In the genomic region with DNA sequence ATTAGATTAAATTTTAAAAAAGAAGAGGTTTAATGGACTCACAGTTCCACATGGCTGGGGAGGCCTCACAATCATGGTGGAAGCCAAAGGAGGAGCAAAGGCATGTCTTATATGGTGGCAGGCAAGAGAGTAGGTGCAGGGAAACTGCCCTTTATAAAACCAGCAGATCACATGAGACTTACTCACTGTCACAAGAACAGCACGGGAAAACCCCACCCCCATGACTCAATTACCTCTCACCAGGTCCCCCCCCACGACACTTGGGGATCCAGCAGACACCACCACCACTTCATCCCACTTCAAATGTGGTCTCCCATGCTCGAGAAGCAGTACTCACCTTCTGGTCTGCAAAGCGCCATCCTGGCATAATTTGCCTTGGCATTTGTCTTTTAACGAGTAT, we compare ENCODE assay signal across 1 cellular context.
TF ChIP-seq lines count a peak whose summit lies in the region.

No MANE protein-coding gene starts in this region.

TF ChIP-seq in HepG2, 621 proteins besides CTCF, POLR2A, EP300 and RAD21 (continued from another document):
- TF ChIP-seq, protein P1, sequence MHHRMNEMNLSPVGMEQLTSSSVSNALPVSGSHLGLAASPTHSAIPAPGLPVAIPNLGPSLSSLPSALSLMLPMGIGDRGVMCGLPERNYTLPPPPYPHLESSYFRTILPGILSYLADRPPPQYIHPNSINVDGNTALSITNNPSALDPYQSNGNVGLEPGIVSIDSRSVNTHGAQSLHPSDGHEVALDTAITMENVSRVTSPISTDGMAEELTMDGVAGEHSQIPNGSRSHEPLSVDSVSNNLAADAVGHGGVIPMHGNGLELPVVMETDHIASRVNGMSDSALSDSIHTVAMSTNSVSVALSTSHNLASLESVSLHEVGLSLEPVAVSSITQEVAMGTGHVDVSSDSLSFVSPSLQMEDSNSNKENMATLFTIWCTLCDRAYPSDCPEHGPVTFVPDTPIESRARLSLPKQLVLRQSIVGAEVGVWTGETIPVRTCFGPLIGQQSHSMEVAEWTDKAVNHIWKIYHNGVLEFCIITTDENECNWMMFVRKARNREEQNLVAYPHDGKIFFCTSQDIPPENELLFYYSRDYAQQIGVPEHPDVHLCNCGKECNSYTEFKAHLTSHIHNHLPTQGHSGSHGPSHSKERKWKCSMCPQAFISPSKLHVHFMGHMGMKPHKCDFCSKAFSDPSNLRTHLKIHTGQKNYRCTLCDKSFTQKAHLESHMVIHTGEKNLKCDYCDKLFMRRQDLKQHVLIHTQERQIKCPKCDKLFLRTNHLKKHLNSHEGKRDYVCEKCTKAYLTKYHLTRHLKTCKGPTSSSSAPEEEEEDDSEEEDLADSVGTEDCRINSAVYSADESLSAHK (CRISPR knock-in tag; IDR thresholded peaks at IDR 0.05; ENCODE audit: borderline replicate concordance), result no peak
- TF ChIP-seq XBP1 (CRISPR knock-in tag; IDR thresholded peaks at IDR 0.05), result no peak
- TF ChIP-seq ZC3H4 (CRISPR knock-in tag; IDR thresholded peaks at IDR 0.05; ENCODE audit: borderline replicate concordance), result no peak
- TF ChIP-seq, protein P2, sequence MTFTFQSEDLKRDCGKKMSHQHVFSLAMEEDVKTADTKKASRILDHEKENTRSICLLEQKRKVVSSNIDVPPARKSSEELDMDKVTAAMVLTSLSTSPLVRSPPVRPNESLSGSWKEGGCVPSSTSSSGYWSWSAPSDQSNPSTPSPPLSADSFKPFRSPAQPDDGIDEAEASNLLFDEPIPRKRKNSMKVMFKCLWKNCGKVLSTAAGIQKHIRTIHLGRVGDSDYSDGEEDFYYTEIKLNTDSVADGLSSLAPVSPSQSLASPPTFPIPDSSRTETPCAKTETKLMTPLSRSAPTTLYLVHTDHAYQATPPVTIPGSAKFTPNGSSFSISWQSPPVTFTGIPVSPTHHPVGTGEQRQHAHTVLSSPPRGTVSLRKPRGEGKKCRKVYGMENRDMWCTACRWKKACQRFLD (CRISPR knock-in tag; IDR thresholded peaks at IDR 0.05; ENCODE audit: borderline replicate concordance), result no peak
- no peak for TF ChIP-seq JDP2 (CRISPR knock-in tag; IDR thresholded peaks at IDR 0.05; ENCODE audit: borderline replicate concordance)
- TF ChIP-seq, protein P3, sequence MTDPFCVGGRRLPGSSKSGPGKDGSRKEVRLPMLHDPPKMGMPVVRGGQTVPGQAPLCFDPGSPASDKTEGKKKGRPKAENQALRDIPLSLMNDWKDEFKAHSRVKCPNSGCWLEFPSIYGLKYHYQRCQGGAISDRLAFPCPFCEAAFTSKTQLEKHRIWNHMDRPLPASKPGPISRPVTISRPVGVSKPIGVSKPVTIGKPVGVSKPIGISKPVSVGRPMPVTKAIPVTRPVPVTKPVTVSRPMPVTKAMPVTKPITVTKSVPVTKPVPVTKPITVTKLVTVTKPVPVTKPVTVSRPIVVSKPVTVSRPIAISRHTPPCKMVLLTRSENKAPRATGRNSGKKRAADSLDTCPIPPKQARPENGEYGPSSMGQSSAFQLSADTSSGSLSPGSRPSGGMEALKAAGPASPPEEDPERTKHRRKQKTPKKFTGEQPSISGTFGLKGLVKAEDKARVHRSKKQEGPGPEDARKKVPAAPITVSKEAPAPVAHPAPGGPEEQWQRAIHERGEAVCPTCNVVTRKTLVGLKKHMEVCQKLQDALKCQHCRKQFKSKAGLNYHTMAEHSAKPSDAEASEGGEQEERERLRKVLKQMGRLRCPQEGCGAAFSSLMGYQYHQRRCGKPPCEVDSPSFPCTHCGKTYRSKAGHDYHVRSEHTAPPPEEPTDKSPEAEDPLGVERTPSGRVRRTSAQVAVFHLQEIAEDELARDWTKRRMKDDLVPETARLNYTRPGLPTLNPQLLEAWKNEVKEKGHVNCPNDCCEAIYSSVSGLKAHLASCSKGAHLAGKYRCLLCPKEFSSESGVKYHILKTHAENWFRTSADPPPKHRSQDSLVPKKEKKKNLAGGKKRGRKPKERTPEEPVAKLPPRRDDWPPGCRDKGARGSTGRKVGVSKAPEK (CRISPR knock-in tag; IDR thresholded peaks at IDR 0.05; ENCODE audit: borderline replicate concordance), result no peak
- TF ChIP-seq ZNF782 (CRISPR knock-in tag; IDR thresholded peaks at IDR 0.05; ENCODE audit: borderline replicate concordance), result no peak
- TF ChIP-seq FOXP1 (IDR thresholded peaks at IDR 0.05), result no peak
- no peak for TF ChIP-seq FOXP1 (CRISPR knock-in tag; IDR thresholded peaks at IDR 0.05)
- TF ChIP-seq SMYD3 (CRISPR knock-in tag; IDR thresholded peaks at IDR 0.05), result no peak
- TF ChIP-seq ZNF790 (CRISPR knock-in tag; IDR thresholded peaks at IDR 0.05; ENCODE audit: borderline replicate concordance), result no peak
- no peak for TF ChIP-seq ZNF7 (CRISPR knock-in tag; IDR thresholded peaks at IDR 0.05)
- TF ChIP-seq, protein P4, sequence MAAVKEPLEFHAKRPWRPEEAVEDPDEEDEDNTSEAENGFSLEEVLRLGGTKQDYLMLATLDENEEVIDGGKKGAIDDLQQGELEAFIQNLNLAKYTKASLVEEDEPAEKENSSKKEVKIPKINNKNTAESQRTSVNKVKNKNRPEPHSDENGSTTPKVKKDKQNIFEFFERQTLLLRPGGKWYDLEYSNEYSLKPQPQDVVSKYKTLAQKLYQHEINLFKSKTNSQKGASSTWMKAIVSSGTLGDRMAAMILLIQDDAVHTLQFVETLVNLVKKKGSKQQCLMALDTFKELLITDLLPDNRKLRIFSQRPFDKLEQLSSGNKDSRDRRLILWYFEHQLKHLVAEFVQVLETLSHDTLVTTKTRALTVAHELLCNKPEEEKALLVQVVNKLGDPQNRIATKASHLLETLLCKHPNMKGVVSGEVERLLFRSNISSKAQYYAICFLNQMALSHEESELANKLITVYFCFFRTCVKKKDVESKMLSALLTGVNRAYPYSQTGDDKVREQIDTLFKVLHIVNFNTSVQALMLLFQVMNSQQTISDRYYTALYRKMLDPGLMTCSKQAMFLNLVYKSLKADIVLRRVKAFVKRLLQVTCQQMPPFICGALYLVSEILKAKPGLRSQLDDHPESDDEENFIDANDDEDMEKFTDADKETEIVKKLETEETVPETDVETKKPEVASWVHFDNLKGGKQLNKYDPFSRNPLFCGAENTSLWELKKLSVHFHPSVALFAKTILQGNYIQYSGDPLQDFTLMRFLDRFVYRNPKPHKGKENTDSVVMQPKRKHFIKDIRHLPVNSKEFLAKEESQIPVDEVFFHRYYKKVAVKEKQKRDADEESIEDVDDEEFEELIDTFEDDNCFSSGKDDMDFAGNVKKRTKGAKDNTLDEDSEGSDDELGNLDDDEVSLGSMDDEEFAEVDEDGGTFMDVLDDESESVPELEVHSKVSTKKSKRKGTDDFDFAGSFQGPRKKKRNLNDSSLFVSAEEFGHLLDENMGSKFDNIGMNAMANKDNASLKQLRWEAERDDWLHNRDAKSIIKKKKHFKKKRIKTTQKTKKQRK (IDR thresholded peaks at IDR 0.05; ENCODE audit: low read length), result no peak
- no peak for TF ChIP-seq GABPB1 (CRISPR knock-in tag; IDR thresholded peaks at IDR 0.05)
